ENCODE assay signal across 12 cellular contexts in the genomic region with DNA sequence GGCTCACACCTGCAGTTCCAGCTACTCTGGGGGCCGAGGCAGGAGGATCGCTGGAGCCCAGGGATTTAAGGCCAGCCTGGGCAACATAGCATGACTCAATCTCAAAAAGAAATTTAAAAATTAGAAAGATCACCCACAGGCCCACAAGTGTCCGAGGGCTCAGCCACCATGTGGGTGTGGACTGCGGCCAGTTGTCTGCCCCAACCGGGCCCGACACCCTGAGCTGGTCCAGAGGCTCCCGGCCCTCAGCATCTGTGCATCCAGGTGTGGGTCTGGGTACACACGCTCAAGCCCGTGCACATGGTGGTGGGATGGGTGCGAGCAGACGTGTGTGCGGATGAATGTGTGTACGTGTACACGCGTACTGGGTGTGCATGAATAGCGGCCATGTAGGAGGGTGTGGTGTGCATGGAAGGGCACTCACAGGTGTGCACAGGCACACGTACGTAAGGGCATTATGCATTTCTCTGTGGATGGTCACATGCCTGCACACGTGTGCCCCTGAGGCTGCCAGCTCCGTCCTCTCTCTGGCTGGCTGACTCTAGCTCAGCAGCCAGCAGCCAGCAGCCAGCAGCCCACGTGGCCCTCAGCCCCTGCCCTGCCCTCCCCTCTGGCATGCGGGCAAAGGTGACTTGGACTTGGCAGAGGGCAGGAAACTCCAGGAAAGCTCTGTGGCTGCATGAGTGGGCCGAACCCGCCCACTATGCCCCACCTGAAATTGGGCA. TPM values are rescaled to one million over a fixed set of nuclear protein-coding genes. Genes with fewer than 3 reads are reported as not detected.
A peak's percentile ranks its signal among the peaks of the same experiment; 100 is the strongest.
DNase-seq lines count a peak whose midpoint lies in the region; ATAC-seq, FAIRE-seq and TF ChIP-seq lines count a peak whose summit lies in the region.
"Had no signal": no experiment of that assay in that cellular context is flagged by ENCODE, and none has a peak within 500 bp of the region (broad histone marks: within the 10 kb centered on the region; RNA-seq: fewer than 3 reads in every experiment).

No MANE protein-coding gene starts in this region.

- H3K79me2 ChIP-seq in GM23338 (replicated peaks; ENCODE audit: insufficient read depth), result no peaks in the 10 kb centered on the region

- H3K27me3 ChIP-seq in bronchial epithelial cell (ENCODE audit: control insufficient read depth, insufficient read depth, low read length), result peaks cover 4% of the 10 kb centered on the region
- H3K27me3 ChIP-seq in subcutaneous abdominal adipose tissue (ENCODE audit: control insufficient read depth in 5 of 5, insufficient read depth in 4 of 5, low read length in 5 of 5), result peaks cover 0 to 14% (median 8%) of the 10 kb centered on the region in 5 donors
- H3K27me3 ChIP-seq in GM23338 (ENCODE audit: insufficient read depth), result no peaks in the 10 kb centered on the region
- H3K27me3 ChIP-seq: SJSA1 had no signal

- H3K27ac Mint-ChIP-seq in GM23338, result no peak overlapping the region
- H3K27ac Mint-ChIP-seq: immature natural killer cell; stimulated activated naive CD8-positive, alpha-beta T cell treated with anti-CD3 and anti-CD28 coated beads, Interleukin-15, Interleukin-2, amounts not matched to agents 100 ng/mL and 50 ng/mL, for 24 hours had no signal

- no peak for FAIRE-seq in bronchial epithelial cell (lab: Jason Lieb, UNC)

- TF ChIP-seq CTCF in LNCaP clone FGC (IDR thresholded peaks at IDR 0.05; ENCODE audit: control insufficient read depth, extremely low read depth, insufficient read depth), result no peak
- no peak for TF ChIP-seq CTCF in bronchial epithelial cell (IDR thresholded peaks at IDR 0.05; ENCODE audit: insufficient read depth, low read length, severe bottlenecking)
- TF ChIP-seq CTCF in GM20000 (IDR thresholded peaks at IDR 0.05; ENCODE audit: extremely low read depth, missing control alignments), result no peak
- no peak for TF ChIP-seq CTCF in GM23338 (conservative IDR thresholded peaks at IDR 0.05; ENCODE audit: low read depth in 2 of 2)

- H3K9me3 ChIP-seq in subcutaneous abdominal adipose tissue (ENCODE audit: control insufficient read depth in 5 of 5, low read length in 5 of 5), result no peaks in the 10 kb centered on the region
- H3K9me3 ChIP-seq: SJSA1 had no signal

- H3K27me3 Mint-ChIP-seq in GM23338 (ENCODE audit: insufficient read depth, low read depth, poor library complexity), result peaks cover 14% of the 10 kb centered on the region

- no peak overlapping the region for H2AFZ ChIP-seq in GM23338

- no peaks in the 10 kb centered on the region for H3K9me2 ChIP-seq in GM23338 (ENCODE audit: insufficient read depth)

- peak overlapping the region; percentile 65 for H3K27ac ChIP-seq in subcutaneous abdominal adipose tissue (ENCODE audit: low read depth, low read length)
- H3K27ac ChIP-seq in GM23338 (ENCODE audit: low read depth), result no peak overlapping the region
- H3K27ac ChIP-seq: SJSA1 had no signal

- no peaks in the 10 kb centered on the region for H3K4me1 Mint-ChIP-seq in GM23338
- H3K4me1 Mint-ChIP-seq: immature natural killer cell had no signal

- no peaks in the 10 kb centered on the region for H3K9me3 Mint-ChIP-seq in GM23338
- H3K9me3 Mint-ChIP-seq: immature natural killer cell; stimulated activated naive CD8-positive, alpha-beta T cell treated with anti-CD3 and anti-CD28 coated beads, Interleukin-15, Interleukin-2, amounts not matched to agents 100 ng/mL and 50 ng/mL, for 24 hours had no signal

- H3K4me3 ChIP-seq in LNCaP clone FGC (ENCODE audit: low read depth, low read length), result no peak overlapping the region
- no peak overlapping the region for H3K4me3 ChIP-seq in bronchial epithelial cell (ENCODE audit: low read depth, low read length)
- no peak overlapping the region for H3K4me3 ChIP-seq in subcutaneous abdominal adipose tissue (ENCODE audit: low read depth in 1 of 5, low read length in 5 of 5)
- no peak overlapping the region for H3K4me3 ChIP-seq in GM23338
- H3K4me3 ChIP-seq: SJSA1 had no signal

- ATAC-seq in GM23338, result no peak

- no peaks in the 10 kb centered on the region for H3F3A ChIP-seq in GM23338 (replicated peaks; ENCODE audit: low read depth)

- peaks cover 4 to 72% (median 65%) of the 10 kb centered on the region in 5 donors for H3K4me1 ChIP-seq in subcutaneous abdominal adipose tissue (ENCODE audit: control insufficient read depth in 5 of 5, insufficient read depth in 5 of 5, low read length in 5 of 5)
- H3K4me1 ChIP-seq in GM23338 (ENCODE audit: insufficient read depth), result no peaks in the 10 kb centered on the region; the same call in 1 of the 2 replicates

- no peak overlapping the region for H3K4me3 Mint-ChIP-seq in GM23338
- H3K4me3 Mint-ChIP-seq: immature natural killer cell; stimulated activated naive CD8-positive, alpha-beta T cell treated with anti-CD3 and anti-CD28 coated beads, Interleukin-15, Interleukin-2, amounts not matched to agents 100 ng/mL and 50 ng/mL, for 24 hours had no signal

- H4K20me1 ChIP-seq in GM23338 (replicated peaks; ENCODE audit: insufficient read depth), result no peaks in the 10 kb centered on the region

- H3K36me3 Mint-ChIP-seq in GM23338 (ENCODE audit: low read depth), result no peaks in the 10 kb centered on the region
- H3K36me3 Mint-ChIP-seq: immature natural killer cell had no signal

- peak; percentile 87 for DNase-seq in LNCaP clone FGC (ENCODE audit: low read depth)
- DNase-seq in bronchial epithelial cell (ENCODE audit: low read depth), result peak; percentile 53
- DNase-seq in kidney tubule cell (ENCODE audit: low spot score), result peak; percentile 89
- no peak for DNase-seq in GM20000 (ENCODE audit: low spot score)
- no peak for DNase-seq in middle frontal gyrus (ENCODE audit: extremely low spot score, low spot score)
- DNase-seq in GM23338 (ENCODE audit: low spot score), result no peak
- no peak for DNase-seq in MV-4-11 (lab: John Stamatoyannopoulos, UW)
- DNase-seq: immature natural killer cell, NCI-H1417 had no signal

- H3K4me2 ChIP-seq in GM23338, result no peak overlapping the region

- H3K9ac ChIP-seq in subcutaneous abdominal adipose tissue (ENCODE audit: low read length in 5 of 5), result peak overlapping the region in 1 of 5 donors; percentile 41

- H3K36me3 ChIP-seq in bronchial epithelial cell (ENCODE audit: control insufficient read depth, insufficient read depth, low read length), result no peaks in the 10 kb centered on the region
- H3K36me3 ChIP-seq in subcutaneous abdominal adipose tissue (ENCODE audit: control insufficient read depth in 5 of 5, insufficient read depth in 5 of 5, low read length in 5 of 5), result peaks cover 0 to 5% (median 3%) of the 10 kb centered on the region in 5 donors
- H3K36me3 ChIP-seq in GM23338 (ENCODE audit: insufficient read depth), result no peaks in the 10 kb centered on the region
- H3K36me3 ChIP-seq: SJSA1 had no signal

RNA-seq across cellular contexts. Expression of a gene that starts 23.3 kb away (rescaled TPM):
- total RNA-seq in bronchial epithelial cell, result 31.9 and 45.4 TPM in 2 replicates
- total RNA-seq in GM23338 (2014; rRNA removed; shearing (Covaris generic)), result 13.6 and 14.8 TPM in 2 replicates
- polyA plus RNA-seq in GM23338 (2016; fragmentation: Nextera tagmentation; extraction: Ambion mirVana), result 38.4 and 41.0 TPM in 2 replicates

RNA-seq across cellular contexts. Expression of a gene that starts 35.8 kb away (rescaled TPM):
- 31.6 and 45.3 TPM in 2 replicates for total RNA-seq in bronchial epithelial cell
- 9.6 and 10.3 TPM in 2 replicates for total RNA-seq in GM23338 (2014; rRNA removed; shearing (Covaris generic))
- 1.9 and 2.6 TPM in 2 replicates for polyA plus RNA-seq in GM23338 (2016; fragmentation: Nextera tagmentation; extraction: Ambion mirVana)

RNA-seq across cellular contexts. Expression of a gene that starts 44.0 kb away (rescaled TPM):
- total RNA-seq in bronchial epithelial cell, result 63.4 and 75.8 TPM in 2 replicates
- 11.6 and 12.1 TPM in 2 replicates for total RNA-seq in GM23338 (2014; rRNA removed; shearing (Covaris generic))
- 2.2 and 3.2 TPM in 2 replicates for polyA plus RNA-seq in GM23338 (2016; fragmentation: Nextera tagmentation; extraction: Ambion mirVana)

Comparison
In these comparisons a context has a peak if more than half of its experiments do, and no peak if none do; other contexts are left out.
1. DNase-seq: peak in LNCaP clone FGC (single experiment), bronchial epithelial cell (single experiment) and kidney tubule cell (single experiment); none in GM20000 (single experiment), middle frontal gyrus (single experiment), GM23338 (single experiment) and MV-4-11 (single experiment).